Comparison of ENCODE assay signal across 13 cellular contexts in genomic region chr1:24771574-24771973, GRCh38. TPM values are rescaled to one million over a fixed set of nuclear protein-coding genes. Genes with fewer than 3 reads are reported as not detected.
DNase-seq lines count a peak whose midpoint lies in the region; FAIRE-seq and TF ChIP-seq lines count a peak whose summit lies in the region.
"Had no signal": no experiment of that assay in that cellular context is flagged by ENCODE, and none has a peak within 500 bp of the region (broad histone marks: within the 10 kb centered on the region; RNA-seq: fewer than 3 reads in every experiment).

No MANE protein-coding gene starts in this region.

- no peak overlapping the region for H3K4me3 ChIP-seq in kidney (ENCODE audit: low read length in 2 of 2)
- H3K4me3 ChIP-seq in stomach smooth muscle (ENCODE audit: low read length in 2 of 2): no peak overlapping the region
- H3K4me3 ChIP-seq: BLaER1 treated with 17β-estradiol and CSF1 and Interleukin-3, amounts not matched to agents 10 nM and 100 nM; colonic mucosa had no signal

- H3K9ac ChIP-seq in kidney (ENCODE audit: low read length in 2 of 2): peak overlapping the region in 1 of 2 donors; percentile 24
- no peak overlapping the region for H3K9ac ChIP-seq in stomach smooth muscle (ENCODE audit: low read length in 2 of 2)

- H3K27ac ChIP-seq in kidney (ENCODE audit: low read depth in 2 of 2, low read length in 2 of 2) (peak overlapping the region; percentile 49 to 91), stomach smooth muscle (ENCODE audit: low read length) (peak overlapping the region; percentile 56)

- DNase-seq in HCEC 1CT (peak; percentile 32), SIG-M5 treated with dmso at 0.1 percent for 504 hours (lab: John Stamatoyannopoulos, UW; ENCODE audit: unreplicated experiment) (peak; percentile 64), kidney (no peak), RPMI8226 (no peak), putamen (ENCODE audit: low spot score) (no peak), germinal center (ENCODE audit: low spot score) (no peak), NCI-H1048 (lab: John Stamatoyannopoulos, UW) (no peak)
- DNase-seq: activated CD4-positive, alpha-beta T cell treated with anti-CD3 and anti-CD28 coated beads for 36 hours; colonic mucosa; NCI-H1105; small intestine had no signal

- H3K36me3 ChIP-seq in kidney (ENCODE audit: control insufficient read depth in 1 of 2, insufficient read depth in 2 of 2, low read length in 2 of 2) (no peaks in the 10 kb centered on the region), stomach smooth muscle (ENCODE audit: control insufficient read depth in 2 of 2, insufficient read depth in 2 of 2, low read length in 2 of 2) (no peaks in the 10 kb centered on the region)
- H3K36me3 ChIP-seq: colonic mucosa had no signal

- no peak for TF ChIP-seq CTCF in kidney (IDR thresholded peaks at IDR 0.05; ENCODE audit: borderline replicate concordance, extremely low read depth, insufficient read depth)

- intact Hi-C loops in kidney (cut with DNase I): no loop called here

- H3K9me3 ChIP-seq in kidney (ENCODE audit: control insufficient read depth in 1 of 2, low read length in 2 of 2): no peaks in the 10 kb centered on the region
- no peaks in the 10 kb centered on the region for H3K9me3 ChIP-seq in stomach smooth muscle (ENCODE audit: control insufficient read depth in 2 of 2, low read length in 2 of 2)
- H3K9me3 ChIP-seq: BLaER1 treated with 17β-estradiol and CSF1 and Interleukin-3, amounts not matched to agents 10 nM and 100 nM; colonic mucosa had no signal

- H3K27me3 ChIP-seq in stomach smooth muscle (ENCODE audit: control insufficient read depth in 1 of 2, insufficient read depth in 2 of 2, low read length in 2 of 2): no peaks in the 10 kb centered on the region
- H3K27me3 ChIP-seq: BLaER1 treated with 17β-estradiol and CSF1 and Interleukin-3, amounts not matched to agents 10 nM and 100 nM; colonic mucosa had no signal

- H3K4me1 ChIP-seq in kidney (ENCODE audit: control insufficient read depth in 1 of 2, insufficient read depth in 1 of 2, low read depth in 1 of 2, low read length in 2 of 2): peaks cover 7 to 8% of the 10 kb centered on the region in 2 donors
- H3K4me1 ChIP-seq in stomach smooth muscle (ENCODE audit: control insufficient read depth, insufficient read depth, low read length): peaks cover 14% of the 10 kb centered on the region
- H3K4me1 ChIP-seq: colonic mucosa had no signal

- FAIRE-seq in kidney (lab: Jason Lieb, UNC): no peak

RNA-seq across cellular contexts. Expression of gene CLIC4, which starts 26.3 kb away (rescaled TPM):
- total RNA-seq in kidney: 315 TPM
- polyA plus RNA-seq in kidney (ENCODE audit: insufficient read depth, low read depth, low replicate concordance): 72.7 TPM

Comparison
In these comparisons a context has a peak if more than half of its experiments do, and no peak if none do; other contexts are left out.
1. DNase-seq: peak in HCEC 1CT (single experiment) and SIG-M5 treated with dmso at 0.1 percent for 504 hours (single experiment); none in kidney (single experiment), RPMI8226 (single experiment), putamen (single experiment), germinal center (single experiment) and NCI-H1048 (single experiment).